Comparison of ENCODE assay signal across 1 cellular context in the genomic region with DNA sequence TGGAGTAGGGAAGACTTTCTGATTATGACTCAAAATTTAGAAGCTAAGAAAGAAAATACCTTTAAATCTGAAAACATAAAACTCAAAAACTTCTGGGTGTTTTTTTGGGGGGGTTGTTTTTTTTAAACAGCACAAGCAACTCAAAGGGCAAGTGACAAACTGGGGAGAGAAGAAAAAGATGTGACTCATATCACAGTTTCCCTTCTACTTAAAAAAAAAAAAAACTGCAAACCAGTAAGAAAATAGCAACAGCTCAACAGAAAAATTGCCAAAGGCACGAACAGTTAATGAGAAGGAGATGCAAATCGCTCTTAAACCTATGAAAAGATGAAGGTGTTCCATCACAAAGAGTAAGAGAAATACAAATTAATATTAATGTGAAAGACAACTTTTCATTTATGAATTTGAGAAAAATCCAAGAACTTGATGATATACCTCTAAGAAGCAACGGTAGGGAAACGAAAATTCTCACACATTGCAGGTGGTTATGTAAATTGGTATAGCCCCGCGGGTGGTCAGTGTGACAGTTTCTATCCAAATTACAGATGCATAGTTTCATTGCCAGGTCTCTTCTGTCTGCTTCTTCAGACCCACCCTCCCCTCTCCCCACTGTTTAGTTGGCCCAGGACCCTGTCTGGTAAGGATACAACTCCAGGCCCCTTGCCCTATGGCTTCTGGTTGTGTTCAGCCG.
TF ChIP-seq lines count a peak whose summit lies in the region.

No MANE protein-coding gene starts in this region.

TF ChIP-seq in GM12878, 131 proteins besides CTCF, POLR2A, EP300 and RAD21 (continued from another document and continues in another):
- TF ChIP-seq NFXL1 (IDR thresholded peaks at IDR 0.05; ENCODE audit: borderline replicate concordance) (no peak), MTA3 (IDR thresholded peaks at IDR 0.05; ENCODE audit: borderline replicate concordance, low read length) (peak; percentile 61; the same call in 1 of the 2 replicates), RCOR1 (conservative IDR thresholded peaks at IDR 0.05; ENCODE audit: low read depth, low read length) (peak; percentile 88; the same call in 1 of the 2 replicates), ZNF217 (IDR thresholded peaks at IDR 0.05) (peak; percentile 52; the same call in 1 of the 2 replicates), ZNF274 (IDR thresholded peaks at IDR 0.05; ENCODE audit: insufficient read depth, insufficient read length) (no peak), POU2F2 (IDR thresholded peaks at IDR 0.05; ENCODE audit: borderline replicate concordance, low read depth, low read length) (peak; percentile 95), JUND (IDR thresholded peaks at IDR 0.05; ENCODE audit: low read depth, low read length) (peak; percentile 90), TBL1XR1 (IDR thresholded peaks at IDR 0.05; ENCODE audit: low read depth, low read length) (peak; percentile 75; the same call in 1 of the 2 replicates), BHLHE40 (IDR thresholded peaks at IDR 0.05; ENCODE audit: borderline replicate concordance in 1 of 2, low read depth in 2 of 2, low read length in 1 of 2) (peak; percentile 32 to 76; a peak in 3 of 4 replicates), ZZZ3 (IDR thresholded peaks at IDR 0.05; ENCODE audit: control insufficient read depth, insufficient read length, low read depth) (no peak), NFIC (IDR thresholded peaks at IDR 0.05; ENCODE audit: low read depth, low read length) (peak; percentile 93), YBX1 (IDR thresholded peaks at IDR 0.05) (no peak), GATAD2B (conservative IDR thresholded peaks at IDR 0.05; ENCODE audit: low read depth) (no peak), ZNF622 (IDR thresholded peaks at IDR 0.05) (no peak), IRF4 (IDR thresholded peaks at IDR 0.05; ENCODE audit: low read depth, low read length) (peak; percentile 86), POLR2AphosphoS2 (IDR thresholded peaks at IDR 0.05; ENCODE audit: low read depth, low read length) (no peak), NFYA (IDR thresholded peaks at IDR 0.05; ENCODE audit: borderline replicate concordance, low read depth, low read length) (no peak), IKZF2 (IDR thresholded peaks at IDR 0.05) (peak; percentile 55 to 71; a peak in 2 of 4 replicates), EZH2 (IDR thresholded peaks at IDR 0.05; ENCODE audit: borderline replicate concordance, control insufficient read depth, low read depth, low read length) (no peak), ATF7 (IDR thresholded peaks at IDR 0.05; ENCODE audit: low read depth) (peak; percentile 85), MYB (IDR thresholded peaks at IDR 0.05; ENCODE audit: borderline replicate concordance, low read depth, low read length) (peak; percentile 57; the same call in 1 of the 2 replicates), ZBED1 (IDR thresholded peaks at IDR 0.05; ENCODE audit: borderline replicate concordance) (no peak; the same call in 1 of the 2 replicates), ETV6 (conservative IDR thresholded peaks at IDR 0.05 in 1 of 2, IDR thresholded peaks at IDR 0.05 in 1 of 2; ENCODE audit: borderline replicate concordance in 1 of 2, low read depth in 1 of 2) (peak in 1 of 2 experiments; percentile 47; a peak in 1 of 4 replicates), RFX5 (IDR thresholded peaks at IDR 0.05; ENCODE audit: low read depth, low read length) (0 out of 2 replicates have a peak, but pooled peaks have one; percentile 24), FOXM1 (IDR thresholded peaks at IDR 0.05; ENCODE audit: low read depth, low read length) (peak; percentile 97), RUNX3 (IDR thresholded peaks at IDR 0.05; ENCODE audit: low read length) (peak; percentile 58), SIN3A (IDR thresholded peaks at IDR 0.05; ENCODE audit: low read depth, low read length) (0 out of 2 replicates have a peak, but pooled peaks have one; percentile 20), SMARCA5 (IDR thresholded peaks at IDR 0.05) (no peak), RAD51 (IDR thresholded peaks at IDR 0.05) (no peak; the same call in none of the 2 replicates), MEF2B (IDR thresholded peaks at IDR 0.05; ENCODE audit: partially characterized antibody, poor library complexity, severe bottlenecking) (peak; percentile 76), LARP7 (IDR thresholded peaks at IDR 0.05) (no peak), RELA (IDR thresholded peaks at IDR 0.05; ENCODE audit: borderline replicate concordance, partially characterized antibody) (no peak), ZSCAN29 (IDR thresholded peaks at IDR 0.05) (no peak), ESRRA (IDR thresholded peaks at IDR 0.05; ENCODE audit: low read length) (no peak), TAF1 (IDR thresholded peaks at IDR 0.05; ENCODE audit: borderline replicate concordance, low read depth, low read length) (0 out of 2 replicates have a peak, but pooled peaks have one; percentile 15), JUNB (IDR thresholded peaks at IDR 0.05) (peak; percentile 96), BCL11A (IDR thresholded peaks at IDR 0.05; ENCODE audit: low read depth, low read length) (peak; percentile 66; the same call in 1 of the 2 replicates), CREB1 (IDR thresholded peaks at IDR 0.05; ENCODE audit: low read depth) (no peak), TCF7 (IDR thresholded peaks at IDR 0.05; ENCODE audit: borderline replicate concordance) (peak; percentile 24; the same call in 1 of the 2 replicates), YY1 (IDR thresholded peaks at IDR 0.05; ENCODE audit: low read depth, low read length) (no peak)
- TF ChIP-seq, protein P1, sequence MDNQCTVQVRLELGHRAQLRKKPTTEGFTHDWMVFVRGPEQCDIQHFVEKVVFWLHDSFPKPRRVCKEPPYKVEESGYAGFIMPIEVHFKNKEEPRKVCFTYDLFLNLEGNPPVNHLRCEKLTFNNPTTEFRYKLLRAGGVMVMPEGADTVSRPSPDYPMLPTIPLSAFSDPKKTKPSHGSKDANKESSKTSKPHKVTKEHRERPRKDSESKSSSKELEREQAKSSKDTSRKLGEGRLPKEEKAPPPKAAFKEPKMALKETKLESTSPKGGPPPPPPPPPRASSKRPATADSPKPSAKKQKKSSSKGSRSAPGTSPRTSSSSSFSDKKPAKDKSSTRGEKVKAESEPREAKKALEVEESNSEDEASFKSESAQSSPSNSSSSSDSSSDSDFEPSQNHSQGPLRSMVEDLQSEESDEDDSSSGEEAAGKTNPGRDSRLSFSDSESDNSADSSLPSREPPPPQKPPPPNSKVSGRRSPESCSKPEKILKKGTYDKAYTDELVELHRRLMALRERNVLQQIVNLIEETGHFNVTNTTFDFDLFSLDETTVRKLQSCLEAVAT (IDR thresholded peaks at IDR 0.05): 0 out of 2 replicates have a peak, but pooled peaks have one; percentile 29
- TF ChIP-seq, protein P2, sequence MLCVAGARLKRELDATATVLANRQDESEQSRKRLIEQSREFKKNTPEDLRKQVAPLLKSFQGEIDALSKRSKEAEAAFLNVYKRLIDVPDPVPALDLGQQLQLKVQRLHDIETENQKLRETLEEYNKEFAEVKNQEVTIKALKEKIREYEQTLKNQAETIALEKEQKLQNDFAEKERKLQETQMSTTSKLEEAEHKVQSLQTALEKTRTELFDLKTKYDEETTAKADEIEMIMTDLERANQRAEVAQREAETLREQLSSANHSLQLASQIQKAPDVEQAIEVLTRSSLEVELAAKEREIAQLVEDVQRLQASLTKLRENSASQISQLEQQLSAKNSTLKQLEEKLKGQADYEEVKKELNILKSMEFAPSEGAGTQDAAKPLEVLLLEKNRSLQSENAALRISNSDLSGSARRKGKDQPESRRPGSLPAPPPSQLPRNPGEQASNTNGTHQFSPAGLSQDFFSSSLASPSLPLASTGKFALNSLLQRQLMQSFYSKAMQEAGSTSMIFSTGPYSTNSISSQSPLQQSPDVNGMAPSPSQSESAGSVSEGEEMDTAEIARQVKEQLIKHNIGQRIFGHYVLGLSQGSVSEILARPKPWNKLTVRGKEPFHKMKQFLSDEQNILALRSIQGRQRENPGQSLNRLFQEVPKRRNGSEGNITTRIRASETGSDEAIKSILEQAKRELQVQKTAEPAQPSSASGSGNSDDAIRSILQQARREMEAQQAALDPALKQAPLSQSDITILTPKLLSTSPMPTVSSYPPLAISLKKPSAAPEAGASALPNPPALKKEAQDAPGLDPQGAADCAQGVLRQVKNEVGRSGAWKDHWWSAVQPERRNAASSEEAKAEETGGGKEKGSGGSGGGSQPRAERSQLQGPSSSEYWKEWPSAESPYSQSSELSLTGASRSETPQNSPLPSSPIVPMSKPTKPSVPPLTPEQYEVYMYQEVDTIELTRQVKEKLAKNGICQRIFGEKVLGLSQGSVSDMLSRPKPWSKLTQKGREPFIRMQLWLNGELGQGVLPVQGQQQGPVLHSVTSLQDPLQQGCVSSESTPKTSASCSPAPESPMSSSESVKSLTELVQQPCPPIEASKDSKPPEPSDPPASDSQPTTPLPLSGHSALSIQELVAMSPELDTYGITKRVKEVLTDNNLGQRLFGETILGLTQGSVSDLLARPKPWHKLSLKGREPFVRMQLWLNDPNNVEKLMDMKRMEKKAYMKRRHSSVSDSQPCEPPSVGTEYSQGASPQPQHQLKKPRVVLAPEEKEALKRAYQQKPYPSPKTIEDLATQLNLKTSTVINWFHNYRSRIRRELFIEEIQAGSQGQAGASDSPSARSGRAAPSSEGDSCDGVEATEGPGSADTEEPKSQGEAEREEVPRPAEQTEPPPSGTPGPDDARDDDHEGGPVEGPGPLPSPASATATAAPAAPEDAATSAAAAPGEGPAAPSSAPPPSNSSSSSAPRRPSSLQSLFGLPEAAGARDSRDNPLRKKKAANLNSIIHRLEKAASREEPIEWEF (IDR thresholded peaks at IDR 0.05; ENCODE audit: insufficient replicate concordance, low read depth, low read length): peak; percentile 48
- TF ChIP-seq, protein P3, sequence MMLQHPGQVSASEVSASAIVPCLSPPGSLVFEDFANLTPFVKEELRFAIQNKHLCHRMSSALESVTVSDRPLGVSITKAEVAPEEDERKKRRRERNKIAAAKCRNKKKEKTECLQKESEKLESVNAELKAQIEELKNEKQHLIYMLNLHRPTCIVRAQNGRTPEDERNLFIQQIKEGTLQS (IDR thresholded peaks at IDR 0.05; ENCODE audit: borderline replicate concordance, extremely low read depth, low read depth, low read length): no peak
- TF ChIP-seq, protein P4, sequence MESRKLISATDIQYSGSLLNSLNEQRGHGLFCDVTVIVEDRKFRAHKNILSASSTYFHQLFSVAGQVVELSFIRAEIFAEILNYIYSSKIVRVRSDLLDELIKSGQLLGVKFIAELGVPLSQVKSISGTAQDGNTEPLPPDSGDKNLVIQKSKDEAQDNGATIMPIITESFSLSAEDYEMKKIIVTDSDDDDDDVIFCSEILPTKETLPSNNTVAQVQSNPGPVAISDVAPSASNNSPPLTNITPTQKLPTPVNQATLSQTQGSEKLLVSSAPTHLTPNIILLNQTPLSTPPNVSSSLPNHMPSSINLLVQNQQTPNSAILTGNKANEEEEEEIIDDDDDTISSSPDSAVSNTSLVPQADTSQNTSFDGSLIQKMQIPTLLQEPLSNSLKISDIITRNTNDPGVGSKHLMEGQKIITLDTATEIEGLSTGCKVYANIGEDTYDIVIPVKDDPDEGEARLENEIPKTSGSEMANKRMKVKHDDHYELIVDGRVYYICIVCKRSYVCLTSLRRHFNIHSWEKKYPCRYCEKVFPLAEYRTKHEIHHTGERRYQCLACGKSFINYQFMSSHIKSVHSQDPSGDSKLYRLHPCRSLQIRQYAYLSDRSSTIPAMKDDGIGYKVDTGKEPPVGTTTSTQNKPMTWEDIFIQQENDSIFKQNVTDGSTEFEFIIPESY (IDR thresholded peaks at IDR 0.05): no peak
- TF ChIP-seq, protein P5, sequence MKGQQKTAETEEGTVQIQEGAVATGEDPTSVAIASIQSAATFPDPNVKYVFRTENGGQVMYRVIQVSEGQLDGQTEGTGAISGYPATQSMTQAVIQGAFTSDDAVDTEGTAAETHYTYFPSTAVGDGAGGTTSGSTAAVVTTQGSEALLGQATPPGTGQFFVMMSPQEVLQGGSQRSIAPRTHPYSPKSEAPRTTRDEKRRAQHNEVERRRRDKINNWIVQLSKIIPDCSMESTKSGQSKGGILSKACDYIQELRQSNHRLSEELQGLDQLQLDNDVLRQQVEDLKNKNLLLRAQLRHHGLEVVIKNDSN (IDR thresholded peaks at IDR 0.05; ENCODE audit: borderline replicate concordance, extremely low read length, insufficient read depth, low read depth, low read length): no peak
- TF ChIP-seq, protein P6, sequence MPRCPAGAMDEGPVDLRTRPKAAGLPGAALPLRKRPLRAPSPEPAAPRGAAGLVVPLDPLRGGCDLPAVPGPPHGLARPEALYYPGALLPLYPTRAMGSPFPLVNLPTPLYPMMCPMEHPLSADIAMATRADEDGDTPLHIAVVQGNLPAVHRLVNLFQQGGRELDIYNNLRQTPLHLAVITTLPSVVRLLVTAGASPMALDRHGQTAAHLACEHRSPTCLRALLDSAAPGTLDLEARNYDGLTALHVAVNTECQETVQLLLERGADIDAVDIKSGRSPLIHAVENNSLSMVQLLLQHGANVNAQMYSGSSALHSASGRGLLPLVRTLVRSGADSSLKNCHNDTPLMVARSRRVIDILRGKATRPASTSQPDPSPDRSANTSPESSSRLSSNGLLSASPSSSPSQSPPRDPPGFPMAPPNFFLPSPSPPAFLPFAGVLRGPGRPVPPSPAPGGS (IDR thresholded peaks at IDR 0.05; ENCODE audit: borderline replicate concordance, insufficient read depth, low read depth, low read length, poor library complexity, severe bottlenecking): peak; percentile 53
- TF ChIP-seq, protein P7, sequence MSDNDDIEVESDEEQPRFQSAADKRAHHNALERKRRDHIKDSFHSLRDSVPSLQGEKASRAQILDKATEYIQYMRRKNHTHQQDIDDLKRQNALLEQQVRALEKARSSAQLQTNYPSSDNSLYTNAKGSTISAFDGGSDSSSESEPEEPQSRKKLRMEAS (IDR thresholded peaks at IDR 0.05; ENCODE audit: low read depth, low read length): 0 out of 2 replicates have a peak, but pooled peaks have one; percentile 50
- TF ChIP-seq, protein P8, sequence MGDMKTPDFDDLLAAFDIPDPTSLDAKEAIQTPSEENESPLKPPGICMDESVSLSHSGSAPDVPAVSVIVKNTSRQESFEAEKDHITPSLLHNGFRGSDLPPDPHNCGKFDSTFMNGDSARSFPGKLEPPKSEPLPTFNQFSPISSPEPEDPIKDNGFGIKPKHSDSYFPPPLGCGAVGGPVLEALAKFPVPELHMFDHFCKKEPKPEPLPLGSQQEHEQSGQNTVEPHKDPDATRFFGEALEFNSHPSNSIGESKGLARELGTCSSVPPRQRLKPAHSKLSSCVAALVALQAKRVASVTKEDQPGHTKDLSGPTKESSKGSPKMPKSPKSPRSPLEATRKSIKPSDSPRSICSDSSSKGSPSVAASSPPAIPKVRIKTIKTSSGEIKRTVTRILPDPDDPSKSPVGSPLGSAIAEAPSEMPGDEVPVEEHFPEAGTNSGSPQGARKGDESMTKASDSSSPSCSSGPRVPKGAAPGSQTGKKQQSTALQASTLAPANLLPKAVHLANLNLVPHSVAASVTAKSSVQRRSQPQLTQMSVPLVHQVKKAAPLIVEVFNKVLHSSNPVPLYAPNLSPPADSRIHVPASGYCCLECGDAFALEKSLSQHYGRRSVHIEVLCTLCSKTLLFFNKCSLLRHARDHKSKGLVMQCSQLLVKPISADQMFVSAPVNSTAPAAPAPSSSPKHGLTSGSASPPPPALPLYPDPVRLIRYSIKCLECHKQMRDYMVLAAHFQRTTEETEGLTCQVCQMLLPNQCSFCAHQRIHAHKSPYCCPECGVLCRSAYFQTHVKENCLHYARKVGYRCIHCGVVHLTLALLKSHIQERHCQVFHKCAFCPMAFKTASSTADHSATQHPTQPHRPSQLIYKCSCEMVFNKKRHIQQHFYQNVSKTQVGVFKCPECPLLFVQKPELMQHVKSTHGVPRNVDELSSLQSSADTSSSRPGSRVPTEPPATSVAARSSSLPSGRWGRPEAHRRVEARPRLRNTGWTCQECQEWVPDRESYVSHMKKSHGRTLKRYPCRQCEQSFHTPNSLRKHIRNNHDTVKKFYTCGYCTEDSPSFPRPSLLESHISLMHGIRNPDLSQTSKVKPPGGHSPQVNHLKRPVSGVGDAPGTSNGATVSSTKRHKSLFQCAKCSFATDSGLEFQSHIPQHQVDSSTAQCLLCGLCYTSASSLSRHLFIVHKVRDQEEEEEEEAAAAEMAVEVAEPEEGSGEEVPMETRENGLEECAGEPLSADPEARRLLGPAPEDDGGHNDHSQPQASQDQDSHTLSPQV (IDR thresholded peaks at IDR 0.05): no peak
